23 cellular contexts compared by ENCODE assay signal in genomic region chr1:224124220-224124619, GRCh38.
"Had no signal": no experiment of that assay in that cellular context is flagged by ENCODE, and none has a peak within 500 bp of the region (broad histone marks: within the 10 kb centered on the region; RNA-seq: fewer than 3 reads in every experiment).

No MANE protein-coding gene starts in this region.

- H3K27ac Mint-ChIP-seq: memory B cell; mesothelial cell of epicardium; natural killer cell; stimulated activated naive B cell treated with anti-CD40 and anti-IgM and Interleukin-4, amounts not matched to agents 10 μg/mL and 1 μg/mL and 100 μg/mL, for 72 hours; stimulated activated naive CD8-positive, alpha-beta T cell treated with anti-CD3 and anti-CD28 coated beads, Interleukin-15, amount 100 ng/mL, for 72 hours had no signal

- DNase-seq: dermis blood vessel endothelial cell; esophagus squamous epithelium; foreskin keratinocyte; head of caudate nucleus; kidney; left cardiac atrium; left ventricle myocardium inferior; lower lobe of right lung; natural killer cell; posterior cingulate gyrus; sigmoid colon; stimulated activated CD4-positive, alpha-beta T cell treated with anti-CD3 and anti-CD28 coated beads, Interleukin-2, amount 100 ng/mL, for 24 hours; stimulated activated CD4-positive, alpha-beta T cell treated with anti-CD3 and anti-CD28 coated beads, Interleukin-4, amount 100 ng/mL, for 4 hours; stimulated activated naive B cell treated with anti-CD40 and anti-IgM and Interleukin-4, amounts not matched to agents 10 μg/mL and 1 μg/mL and 100 μg/mL, for 72 hours; stimulated activated naive CD8-positive, alpha-beta T cell treated with anti-CD3 and anti-CD28 coated beads, Interleukin-15, amount 100 ng/mL, for 72 hours; testis; transverse colon had no signal

- H3K27me3 ChIP-seq: esophagus squamous epithelium, foreskin keratinocyte, hepatocyte, right atrium auricular region, sigmoid colon, testis, transverse colon had no signal

- H3K27ac ChIP-seq: esophagus squamous epithelium, foreskin keratinocyte, hepatocyte, left ventricle myocardium inferior, lower lobe of right lung, right atrium auricular region, sigmoid colon, skin epidermis, testis, transverse colon had no signal

- H3K27me3 Mint-ChIP-seq: memory B cell; stimulated activated naive B cell treated with anti-CD40 and anti-IgM and Interleukin-4, amounts not matched to agents 10 μg/mL and 1 μg/mL and 100 μg/mL, for 72 hours; stimulated activated naive CD8-positive, alpha-beta T cell treated with anti-CD3 and anti-CD28 coated beads, Interleukin-15, amount 100 ng/mL, for 72 hours had no signal

- H3K4me1 ChIP-seq: right atrium auricular region, testis, transverse colon had no signal

- H3K36me3 Mint-ChIP-seq: natural killer cell had no signal

- H3K36me3 ChIP-seq: right atrium auricular region, transverse colon had no signal

- H3K4me3 Mint-ChIP-seq: memory B cell; mesothelial cell of epicardium; natural killer cell; neural crest cell; stimulated activated naive B cell treated with anti-CD40 and anti-IgM and Interleukin-4, amounts not matched to agents 10 μg/mL and 1 μg/mL and 100 μg/mL, for 72 hours; stimulated activated naive CD8-positive, alpha-beta T cell treated with anti-CD3 and anti-CD28 coated beads, Interleukin-15, amount 100 ng/mL, for 72 hours had no signal

- H3K9me3 Mint-ChIP-seq: memory B cell; mesothelial cell of epicardium; natural killer cell; neural crest cell; stimulated activated naive B cell treated with anti-CD40 and anti-IgM and Interleukin-4, amounts not matched to agents 10 μg/mL and 1 μg/mL and 100 μg/mL, for 72 hours; stimulated activated naive CD8-positive, alpha-beta T cell treated with anti-CD3 and anti-CD28 coated beads, Interleukin-15, amount 100 ng/mL, for 72 hours had no signal

- H3K9me3 ChIP-seq: esophagus squamous epithelium, left ventricle myocardium inferior, lower lobe of right lung, right atrium auricular region, sigmoid colon, testis, transverse colon had no signal

- H3K4me3 ChIP-seq: esophagus squamous epithelium, hepatocyte, left ventricle myocardium inferior, lower lobe of right lung, right atrium auricular region, sigmoid colon, skin epidermis, testis, transverse colon had no signal
